In genomic region chr1:206721454-206721853, GRCh38 we compare ENCODE assay signal across 15 cellular contexts. TPM values are rescaled to one million over a fixed set of nuclear protein-coding genes. Genes with fewer than 3 reads are reported as not detected.
"Had no signal": no experiment of that assay in that cellular context is flagged by ENCODE, and none has a peak within 500 bp of the region (broad histone marks: within the 10 kb centered on the region; RNA-seq: fewer than 3 reads in every experiment).

No MANE protein-coding gene starts in this region.

- DNase-seq: activated CD4-positive, alpha-beta T cell treated with anti-CD3 and anti-CD28 coated beads, Interleukin-2, amount 50 U/mL, for 4 hours; activated naive CD4-positive, alpha-beta T cell; activated T-cell treated with anti-CD3 and anti-CD28 coated beads, Interleukin-2, amount 50 U/mL, for 4 hours; esophagus squamous epithelium; foreskin fibroblast; left colon; mesendoderm; ovary; thyroid gland had no signal

- H3K9me3 Mint-ChIP-seq: activated T-cell treated with anti-CD3 and anti-CD28 coated beads, Interleukin-2, amount 50 U/mL, for 4 hours; neural crest cell had no signal

- H3K27me3 ChIP-seq: esophagus squamous epithelium, ovary, thyroid gland, vagina had no signal

- H3K4me3 Mint-ChIP-seq: activated T-cell treated with anti-CD3 and anti-CD28 coated beads, Interleukin-2, amount 50 U/mL, for 4 hours; neural crest cell had no signal

- H3K9me3 ChIP-seq: esophagus squamous epithelium, ovary, thyroid gland, vagina had no signal

- H3K4me3 ChIP-seq: esophagus squamous epithelium, ovary, thyroid gland, vagina had no signal

- H3K27ac ChIP-seq: esophagus squamous epithelium, ovary, thyroid gland, vagina had no signal

- ATAC-seq: activated CD4-positive, CD25-positive, alpha-beta regulatory T cell treated with anti-CD3 and anti-CD28 coated beads, Interleukin-2, amount 50 U/mL, for 24 hours; activated T-cell treated with anti-CD3 and anti-CD28 coated beads, Interleukin-2, amount 50 U/mL, for 4 hours; left colon had no signal

- H3K36me3 ChIP-seq: esophagus squamous epithelium, ovary, thyroid gland, vagina had no signal

RNA-seq across cellular contexts. Expression of gene IL19, which starts 49.1 kb away (rescaled TPM):
- total RNA-seq: left colon; neural crest cell; ovary; skeletal muscle tissue; T-helper 2 cell treated with Interferon-gamma antibody and Interleukin-4, amounts not matched to agents 100 ng/mL and 5 ng/mL, for 36 hours; thyroid gland; vagina had no signal

RNA-seq across cellular contexts. Expression of gene IL10, which starts 50.8 kb away (rescaled TPM):
- total RNA-seq: astrocyte, neural crest cell had no signal
